ENCODE assay signal across 27 cellular contexts in the genomic region with DNA sequence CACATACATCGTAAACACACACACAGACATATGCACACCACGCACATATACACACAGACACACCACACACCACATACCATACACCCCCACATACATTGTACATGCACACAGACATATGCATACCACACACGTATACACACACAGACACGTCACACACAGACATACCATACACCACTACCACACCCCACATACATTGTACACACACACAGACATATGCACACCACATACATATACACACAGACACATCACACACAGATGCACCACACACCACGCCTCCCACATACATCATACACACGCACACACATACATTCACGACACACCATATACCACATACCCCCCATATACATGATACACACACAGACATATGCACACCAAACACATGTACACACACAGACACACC.
"Had no signal": no experiment of that assay in that cellular context is flagged by ENCODE, and none has a peak within 500 bp of the region (broad histone marks: within the 10 kb centered on the region; RNA-seq: fewer than 3 reads in every experiment).

No MANE protein-coding gene starts in this region.

- H3K4me3 ChIP-seq: coronary artery, gastrocnemius medialis, heart left ventricle, hepatocyte, lung, ovary, psoas muscle, smooth muscle cell, suprapubic skin, transverse colon had no signal

- H3K4me1 ChIP-seq: gastrocnemius medialis, heart left ventricle, psoas muscle, suprapubic skin, transverse colon had no signal

- H3K36me3 ChIP-seq: gastrocnemius medialis, heart left ventricle, ovary, suprapubic skin, transverse colon had no signal

- H3K27me3 ChIP-seq: gastrocnemius medialis, hepatocyte, ovary, transverse colon had no signal

- H2AFZ ChIP-seq: hepatocyte had no signal

- H3K79me2 ChIP-seq: hepatocyte had no signal

- H3K4me2 ChIP-seq: hepatocyte, smooth muscle cell had no signal

- DNase-seq: caudate nucleus; dermis blood vessel endothelial cell; effector memory CD4-positive, alpha-beta T cell; foreskin fibroblast; gastrocnemius medialis; heart left ventricle; kidney; midbrain; naive thymus-derived CD4-positive, alpha-beta T cell; occipital lobe; ovary; posterior cingulate gyrus; psoas muscle; stimulated activated CD4-positive, alpha-beta T cell treated with anti-CD3 and anti-CD28 coated beads, Interleukin-12 subunit alpha, Interleukin-12 subunit beta, amount 100 ng/mL, for 4 hours; stimulated activated CD4-positive, alpha-beta T cell treated with anti-CD3 and anti-CD28 coated beads, Interleukin-1b, Interleukin-23, amount 100 ng/mL, for 48 hours; stimulated activated CD4-positive, alpha-beta T cell treated with anti-CD3 and anti-CD28 coated beads, Interleukin-4, amount 100 ng/mL, for 1 hour; stimulated activated CD8-positive, alpha-beta memory T cell treated with anti-CD3 and anti-CD28 coated beads, Interleukin-4, amount 100 ng/mL, for 48 hours; stimulated activated naive CD4-positive, alpha-beta T cell; stimulated activated naive CD8-positive, alpha-beta T cell treated with anti-CD3 and anti-CD28 coated beads, Interleukin-15, amount 100 ng/mL, for 72 hours; transverse colon had no signal

- ATAC-seq: gastrocnemius medialis, left lobe of liver, psoas muscle had no signal

- FAIRE-seq: endothelial cell of umbilical vein, kidney had no signal

- H3K9me3 ChIP-seq: gastrocnemius medialis, heart left ventricle, ovary, psoas muscle, suprapubic skin, transverse colon had no signal

- H3K27ac ChIP-seq: coronary artery, gastrocnemius medialis, heart left ventricle, hepatocyte, ovary, psoas muscle, suprapubic skin, transverse colon had no signal
